Comparison of ENCODE assay signal across 1 cellular context in the genomic region with DNA sequence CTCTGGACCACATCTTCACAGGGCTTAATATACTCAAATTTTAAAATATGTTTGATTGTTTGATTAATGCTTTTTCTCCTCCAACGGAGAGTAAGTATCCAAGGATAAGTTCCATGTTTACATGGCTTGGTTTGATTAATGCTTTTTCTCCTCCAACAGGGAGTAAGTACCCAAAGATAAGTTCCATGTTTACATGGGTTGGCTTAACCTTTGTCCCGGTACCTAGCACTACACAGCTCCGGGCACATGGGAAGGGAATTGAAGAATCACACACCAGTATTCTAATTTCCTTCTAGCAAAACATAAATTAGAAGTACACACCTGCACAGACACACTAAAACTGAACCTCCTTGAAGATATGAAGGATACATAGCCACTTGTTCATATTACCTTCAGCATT.
TF ChIP-seq lines count a peak whose summit lies in the region.

No MANE protein-coding gene starts in this region.

TF ChIP-seq in HepG2, 621 proteins besides CTCF, POLR2A, EP300 and RAD21 (continued from another document and continues in another):
- TF ChIP-seq SAFB2 (CRISPR knock-in tag; IDR thresholded peaks at IDR 0.05; ENCODE audit: borderline replicate concordance, low read depth), result no peak
- no peak for TF ChIP-seq ZNF780A (CRISPR knock-in tag; IDR thresholded peaks at IDR 0.05)
- no peak for TF ChIP-seq ZNF644 (CRISPR knock-in tag; IDR thresholded peaks at IDR 0.05; ENCODE audit: low read depth)
- TF ChIP-seq, protein P1, sequence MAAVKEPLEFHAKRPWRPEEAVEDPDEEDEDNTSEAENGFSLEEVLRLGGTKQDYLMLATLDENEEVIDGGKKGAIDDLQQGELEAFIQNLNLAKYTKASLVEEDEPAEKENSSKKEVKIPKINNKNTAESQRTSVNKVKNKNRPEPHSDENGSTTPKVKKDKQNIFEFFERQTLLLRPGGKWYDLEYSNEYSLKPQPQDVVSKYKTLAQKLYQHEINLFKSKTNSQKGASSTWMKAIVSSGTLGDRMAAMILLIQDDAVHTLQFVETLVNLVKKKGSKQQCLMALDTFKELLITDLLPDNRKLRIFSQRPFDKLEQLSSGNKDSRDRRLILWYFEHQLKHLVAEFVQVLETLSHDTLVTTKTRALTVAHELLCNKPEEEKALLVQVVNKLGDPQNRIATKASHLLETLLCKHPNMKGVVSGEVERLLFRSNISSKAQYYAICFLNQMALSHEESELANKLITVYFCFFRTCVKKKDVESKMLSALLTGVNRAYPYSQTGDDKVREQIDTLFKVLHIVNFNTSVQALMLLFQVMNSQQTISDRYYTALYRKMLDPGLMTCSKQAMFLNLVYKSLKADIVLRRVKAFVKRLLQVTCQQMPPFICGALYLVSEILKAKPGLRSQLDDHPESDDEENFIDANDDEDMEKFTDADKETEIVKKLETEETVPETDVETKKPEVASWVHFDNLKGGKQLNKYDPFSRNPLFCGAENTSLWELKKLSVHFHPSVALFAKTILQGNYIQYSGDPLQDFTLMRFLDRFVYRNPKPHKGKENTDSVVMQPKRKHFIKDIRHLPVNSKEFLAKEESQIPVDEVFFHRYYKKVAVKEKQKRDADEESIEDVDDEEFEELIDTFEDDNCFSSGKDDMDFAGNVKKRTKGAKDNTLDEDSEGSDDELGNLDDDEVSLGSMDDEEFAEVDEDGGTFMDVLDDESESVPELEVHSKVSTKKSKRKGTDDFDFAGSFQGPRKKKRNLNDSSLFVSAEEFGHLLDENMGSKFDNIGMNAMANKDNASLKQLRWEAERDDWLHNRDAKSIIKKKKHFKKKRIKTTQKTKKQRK (IDR thresholded peaks at IDR 0.05; ENCODE audit: low read length), result no peak
- TF ChIP-seq NAIF1 (CRISPR knock-in tag; IDR thresholded peaks at IDR 0.05; ENCODE audit: borderline replicate concordance), result no peak
- TF ChIP-seq ZNF775 (CRISPR knock-in tag; IDR thresholded peaks at IDR 0.05; ENCODE audit: borderline replicate concordance), result no peak
- TF ChIP-seq, protein P2, sequence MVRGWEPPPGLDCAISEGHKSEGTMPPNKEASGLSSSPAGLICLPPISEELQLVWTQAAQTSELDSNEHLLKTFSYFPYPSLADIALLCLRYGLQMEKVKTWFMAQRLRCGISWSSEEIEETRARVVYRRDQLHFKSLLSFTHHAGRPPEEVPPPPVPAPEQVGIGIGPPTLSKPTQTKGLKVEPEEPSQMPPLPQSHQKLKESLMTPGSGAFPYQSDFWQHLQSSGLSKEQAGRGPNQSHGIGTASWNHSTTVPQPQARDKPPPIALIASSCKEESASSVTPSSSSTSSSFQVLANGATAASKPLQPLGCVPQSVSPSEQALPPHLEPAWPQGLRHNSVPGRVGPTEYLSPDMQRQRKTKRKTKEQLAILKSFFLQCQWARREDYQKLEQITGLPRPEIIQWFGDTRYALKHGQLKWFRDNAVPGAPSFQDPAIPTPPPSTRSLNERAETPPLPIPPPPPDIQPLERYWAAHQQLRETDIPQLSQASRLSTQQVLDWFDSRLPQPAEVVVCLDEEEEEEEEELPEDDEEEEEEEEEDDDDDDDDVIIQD (CRISPR knock-in tag; IDR thresholded peaks at IDR 0.05; ENCODE audit: low read depth), result 0 out of 2 replicates have a peak, but pooled peaks have one; percentile 12
- TF ChIP-seq ZNF652 (CRISPR knock-in tag; IDR thresholded peaks at IDR 0.05; ENCODE audit: borderline replicate concordance, low read depth), result no peak
- TF ChIP-seq, protein P3, sequence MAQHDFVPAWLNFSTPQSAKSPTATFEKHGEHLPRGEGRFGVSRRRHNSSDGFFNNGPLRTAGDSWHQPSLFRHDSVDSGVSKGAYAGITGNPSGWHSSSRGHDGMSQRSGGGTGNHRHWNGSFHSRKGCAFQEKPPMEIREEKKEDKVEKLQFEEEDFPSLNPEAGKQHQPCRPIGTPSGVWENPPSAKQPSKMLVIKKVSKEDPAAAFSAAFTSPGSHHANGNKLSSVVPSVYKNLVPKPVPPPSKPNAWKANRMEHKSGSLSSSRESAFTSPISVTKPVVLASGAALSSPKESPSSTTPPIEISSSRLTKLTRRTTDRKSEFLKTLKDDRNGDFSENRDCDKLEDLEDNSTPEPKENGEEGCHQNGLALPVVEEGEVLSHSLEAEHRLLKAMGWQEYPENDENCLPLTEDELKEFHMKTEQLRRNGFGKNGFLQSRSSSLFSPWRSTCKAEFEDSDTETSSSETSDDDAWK (CRISPR knock-in tag; IDR thresholded peaks at IDR 0.05), result no peak
- TF ChIP-seq, protein P4, sequence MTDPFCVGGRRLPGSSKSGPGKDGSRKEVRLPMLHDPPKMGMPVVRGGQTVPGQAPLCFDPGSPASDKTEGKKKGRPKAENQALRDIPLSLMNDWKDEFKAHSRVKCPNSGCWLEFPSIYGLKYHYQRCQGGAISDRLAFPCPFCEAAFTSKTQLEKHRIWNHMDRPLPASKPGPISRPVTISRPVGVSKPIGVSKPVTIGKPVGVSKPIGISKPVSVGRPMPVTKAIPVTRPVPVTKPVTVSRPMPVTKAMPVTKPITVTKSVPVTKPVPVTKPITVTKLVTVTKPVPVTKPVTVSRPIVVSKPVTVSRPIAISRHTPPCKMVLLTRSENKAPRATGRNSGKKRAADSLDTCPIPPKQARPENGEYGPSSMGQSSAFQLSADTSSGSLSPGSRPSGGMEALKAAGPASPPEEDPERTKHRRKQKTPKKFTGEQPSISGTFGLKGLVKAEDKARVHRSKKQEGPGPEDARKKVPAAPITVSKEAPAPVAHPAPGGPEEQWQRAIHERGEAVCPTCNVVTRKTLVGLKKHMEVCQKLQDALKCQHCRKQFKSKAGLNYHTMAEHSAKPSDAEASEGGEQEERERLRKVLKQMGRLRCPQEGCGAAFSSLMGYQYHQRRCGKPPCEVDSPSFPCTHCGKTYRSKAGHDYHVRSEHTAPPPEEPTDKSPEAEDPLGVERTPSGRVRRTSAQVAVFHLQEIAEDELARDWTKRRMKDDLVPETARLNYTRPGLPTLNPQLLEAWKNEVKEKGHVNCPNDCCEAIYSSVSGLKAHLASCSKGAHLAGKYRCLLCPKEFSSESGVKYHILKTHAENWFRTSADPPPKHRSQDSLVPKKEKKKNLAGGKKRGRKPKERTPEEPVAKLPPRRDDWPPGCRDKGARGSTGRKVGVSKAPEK (CRISPR knock-in tag; IDR thresholded peaks at IDR 0.05; ENCODE audit: borderline replicate concordance), result no peak
- TF ChIP-seq FOXK1 (CRISPR knock-in tag; IDR thresholded peaks at IDR 0.05; ENCODE audit: borderline replicate concordance, low read depth), result no peak
- TF ChIP-seq, protein P5, sequence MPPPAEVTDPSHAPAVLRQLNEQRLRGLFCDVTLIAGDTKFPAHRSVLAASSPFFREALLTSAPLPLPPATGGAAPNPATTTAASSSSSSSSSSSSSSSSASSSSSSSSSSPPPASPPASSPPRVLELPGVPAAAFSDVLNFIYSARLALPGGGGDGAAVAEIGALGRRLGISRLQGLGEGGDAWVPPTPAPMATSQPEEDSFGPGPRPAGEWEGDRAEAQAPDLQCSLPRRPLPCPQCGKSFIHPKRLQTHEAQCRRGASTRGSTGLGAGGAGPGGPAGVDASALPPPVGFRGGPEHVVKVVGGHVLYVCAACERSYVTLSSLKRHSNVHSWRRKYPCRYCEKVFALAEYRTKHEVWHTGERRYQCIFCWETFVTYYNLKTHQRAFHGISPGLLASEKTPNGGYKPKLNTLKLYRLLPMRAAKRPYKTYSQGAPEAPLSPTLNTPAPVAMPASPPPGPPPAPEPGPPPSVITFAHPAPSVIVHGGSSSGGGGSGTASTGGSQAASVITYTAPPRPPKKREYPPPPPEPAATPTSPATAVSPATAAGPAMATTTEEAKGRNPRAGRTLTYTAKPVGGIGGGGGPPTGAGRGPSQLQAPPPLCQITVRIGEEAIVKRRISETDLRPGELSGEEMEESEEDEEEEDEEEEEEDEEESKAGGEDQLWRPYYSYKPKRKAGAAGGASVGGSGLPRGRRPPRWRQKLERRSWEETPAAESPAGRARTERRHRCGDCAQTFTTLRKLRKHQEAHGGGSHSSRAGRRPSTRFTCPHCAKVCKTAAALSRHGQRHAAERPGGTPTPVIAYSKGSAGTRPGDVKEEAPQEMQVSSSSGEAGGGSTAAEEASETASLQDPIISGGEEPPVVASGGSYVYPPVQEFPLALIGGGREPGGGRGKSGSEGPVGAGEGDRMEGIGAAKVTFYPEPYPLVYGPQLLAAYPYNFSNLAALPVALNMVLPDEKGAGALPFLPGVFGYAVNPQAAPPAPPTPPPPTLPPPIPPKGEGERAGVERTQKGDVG (CRISPR knock-in tag; IDR thresholded peaks at IDR 0.05; ENCODE audit: borderline replicate concordance), result no peak
- TF ChIP-seq, protein P6, sequence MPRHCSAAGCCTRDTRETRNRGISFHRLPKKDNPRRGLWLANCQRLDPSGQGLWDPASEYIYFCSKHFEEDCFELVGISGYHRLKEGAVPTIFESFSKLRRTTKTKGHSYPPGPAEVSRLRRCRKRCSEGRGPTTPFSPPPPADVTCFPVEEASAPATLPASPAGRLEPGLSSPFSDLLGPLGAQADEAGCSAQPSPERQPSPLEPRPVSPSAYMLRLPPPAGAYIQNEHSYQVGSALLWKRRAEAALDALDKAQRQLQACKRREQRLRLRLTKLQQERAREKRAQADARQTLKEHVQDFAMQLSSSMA (CRISPR knock-in tag; IDR thresholded peaks at IDR 0.05), result no peak
- TF ChIP-seq, protein P7, sequence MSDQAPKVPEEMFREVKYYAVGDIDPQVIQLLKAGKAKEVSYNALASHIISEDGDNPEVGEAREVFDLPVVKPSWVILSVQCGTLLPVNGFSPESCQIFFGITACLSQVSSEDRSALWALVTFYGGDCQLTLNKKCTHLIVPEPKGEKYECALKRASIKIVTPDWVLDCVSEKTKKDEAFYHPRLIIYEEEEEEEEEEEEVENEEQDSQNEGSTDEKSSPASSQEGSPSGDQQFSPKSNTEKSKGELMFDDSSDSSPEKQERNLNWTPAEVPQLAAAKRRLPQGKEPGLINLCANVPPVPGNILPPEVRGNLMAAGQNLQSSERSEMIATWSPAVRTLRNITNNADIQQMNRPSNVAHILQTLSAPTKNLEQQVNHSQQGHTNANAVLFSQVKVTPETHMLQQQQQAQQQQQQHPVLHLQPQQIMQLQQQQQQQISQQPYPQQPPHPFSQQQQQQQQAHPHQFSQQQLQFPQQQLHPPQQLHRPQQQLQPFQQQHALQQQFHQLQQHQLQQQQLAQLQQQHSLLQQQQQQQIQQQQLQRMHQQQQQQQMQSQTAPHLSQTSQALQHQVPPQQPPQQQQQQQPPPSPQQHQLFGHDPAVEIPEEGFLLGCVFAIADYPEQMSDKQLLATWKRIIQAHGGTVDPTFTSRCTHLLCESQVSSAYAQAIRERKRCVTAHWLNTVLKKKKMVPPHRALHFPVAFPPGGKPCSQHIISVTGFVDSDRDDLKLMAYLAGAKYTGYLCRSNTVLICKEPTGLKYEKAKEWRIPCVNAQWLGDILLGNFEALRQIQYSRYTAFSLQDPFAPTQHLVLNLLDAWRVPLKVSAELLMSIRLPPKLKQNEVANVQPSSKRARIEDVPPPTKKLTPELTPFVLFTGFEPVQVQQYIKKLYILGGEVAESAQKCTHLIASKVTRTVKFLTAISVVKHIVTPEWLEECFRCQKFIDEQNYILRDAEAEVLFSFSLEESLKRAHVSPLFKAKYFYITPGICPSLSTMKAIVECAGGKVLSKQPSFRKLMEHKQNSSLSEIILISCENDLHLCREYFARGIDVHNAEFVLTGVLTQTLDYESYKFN (CRISPR knock-in tag; conservative IDR thresholded peaks at IDR 0.05), result peak; percentile 44; the same call in 1 of the 2 replicates
- no peak for TF ChIP-seq ZFAT (CRISPR knock-in tag; conservative IDR thresholded peaks at IDR 0.05)
- no peak for TF ChIP-seq KLF13 (CRISPR knock-in tag; IDR thresholded peaks at IDR 0.05)
- TF ChIP-seq, protein P8, sequence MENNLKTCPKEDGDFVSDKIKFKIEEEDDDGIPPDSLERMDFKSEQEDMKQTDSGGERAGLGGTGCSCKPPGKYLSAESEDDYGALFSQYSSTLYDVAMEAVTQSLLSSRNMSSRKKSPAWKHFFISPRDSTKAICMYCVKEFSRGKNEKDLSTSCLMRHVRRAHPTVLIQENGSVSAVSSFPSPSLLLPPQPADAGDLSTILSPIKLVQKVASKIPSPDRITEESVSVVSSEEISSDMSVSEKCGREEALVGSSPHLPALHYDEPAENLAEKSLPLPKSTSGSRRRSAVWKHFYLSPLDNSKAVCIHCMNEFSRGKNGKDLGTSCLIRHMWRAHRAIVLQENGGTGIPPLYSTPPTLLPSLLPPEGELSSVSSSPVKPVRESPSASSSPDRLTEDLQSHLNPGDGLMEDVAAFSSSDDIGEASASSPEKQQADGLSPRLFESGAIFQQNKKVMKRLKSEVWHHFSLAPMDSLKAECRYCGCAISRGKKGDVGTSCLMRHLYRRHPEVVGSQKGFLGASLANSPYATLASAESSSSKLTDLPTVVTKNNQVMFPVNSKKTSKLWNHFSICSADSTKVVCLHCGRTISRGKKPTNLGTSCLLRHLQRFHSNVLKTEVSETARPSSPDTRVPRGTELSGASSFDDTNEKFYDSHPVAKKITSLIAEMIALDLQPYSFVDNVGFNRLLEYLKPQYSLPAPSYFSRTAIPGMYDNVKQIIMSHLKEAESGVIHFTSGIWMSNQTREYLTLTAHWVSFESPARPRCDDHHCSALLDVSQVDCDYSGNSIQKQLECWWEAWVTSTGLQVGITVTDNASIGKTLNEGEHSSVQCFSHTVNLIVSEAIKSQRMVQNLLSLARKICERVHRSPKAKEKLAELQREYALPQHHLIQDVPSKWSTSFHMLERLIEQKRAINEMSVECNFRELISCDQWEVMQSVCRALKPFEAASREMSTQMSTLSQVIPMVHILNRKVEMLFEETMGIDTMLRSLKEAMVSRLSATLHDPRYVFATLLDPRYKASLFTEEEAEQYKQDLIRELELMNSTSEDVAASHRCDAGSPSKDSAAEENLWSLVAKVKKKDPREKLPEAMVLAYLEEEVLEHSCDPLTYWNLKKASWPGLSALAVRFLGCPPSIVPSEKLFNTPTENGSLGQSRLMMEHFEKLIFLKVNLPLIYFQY (CRISPR knock-in tag; IDR thresholded peaks at IDR 0.05; ENCODE audit: borderline replicate concordance), result no peak
- no peak for TF ChIP-seq NFRKB (IDR thresholded peaks at IDR 0.05)
- TF ChIP-seq MATR3 (CRISPR knock-in tag; IDR thresholded peaks at IDR 0.05), result no peak
- TF ChIP-seq PPARG (CRISPR knock-in tag; conservative IDR thresholded peaks at IDR 0.05), result peak; percentile 89
- TF ChIP-seq, protein P9, sequence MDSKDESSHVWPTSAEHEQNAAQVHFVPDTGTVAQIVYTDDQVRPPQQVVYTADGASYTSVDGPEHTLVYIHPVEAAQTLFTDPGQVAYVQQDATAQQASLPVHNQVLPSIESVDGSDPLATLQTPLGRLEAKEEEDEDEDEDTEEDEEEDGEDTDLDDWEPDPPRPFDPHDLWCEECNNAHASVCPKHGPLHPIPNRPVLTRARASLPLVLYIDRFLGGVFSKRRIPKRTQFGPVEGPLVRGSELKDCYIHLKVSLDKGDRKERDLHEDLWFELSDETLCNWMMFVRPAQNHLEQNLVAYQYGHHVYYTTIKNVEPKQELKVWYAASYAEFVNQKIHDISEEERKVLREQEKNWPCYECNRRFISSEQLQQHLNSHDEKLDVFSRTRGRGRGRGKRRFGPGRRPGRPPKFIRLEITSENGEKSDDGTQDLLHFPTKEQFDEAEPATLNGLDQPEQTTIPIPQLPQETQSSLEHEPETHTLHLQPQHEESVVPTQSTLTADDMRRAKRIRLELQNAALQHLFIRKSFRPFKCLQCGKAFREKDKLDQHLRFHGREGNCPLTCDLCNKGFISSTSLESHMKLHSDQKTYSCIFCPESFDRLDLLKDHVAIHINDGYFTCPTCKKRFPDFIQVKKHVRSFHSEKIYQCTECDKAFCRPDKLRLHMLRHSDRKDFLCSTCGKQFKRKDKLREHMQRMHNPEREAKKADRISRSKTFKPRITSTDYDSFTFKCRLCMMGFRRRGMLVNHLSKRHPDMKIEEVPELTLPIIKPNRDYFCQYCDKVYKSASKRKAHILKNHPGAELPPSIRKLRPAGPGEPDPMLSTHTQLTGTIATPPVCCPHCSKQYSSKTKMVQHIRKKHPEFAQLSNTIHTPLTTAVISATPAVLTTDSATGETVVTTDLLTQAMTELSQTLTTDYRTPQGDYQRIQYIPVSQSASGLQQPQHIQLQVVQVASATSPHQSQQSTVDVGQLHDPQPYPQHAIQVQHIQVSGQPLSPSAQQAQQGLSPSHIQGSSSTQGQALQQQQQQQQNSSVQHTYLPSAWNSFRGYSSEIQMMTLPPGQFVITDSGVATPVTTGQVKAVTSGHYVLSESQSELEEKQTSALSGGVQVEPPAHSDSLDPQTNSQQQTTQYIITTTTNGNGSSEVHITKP (CRISPR knock-in tag; IDR thresholded peaks at IDR 0.05; ENCODE audit: low read depth), result no peak
- no peak for TF ChIP-seq ZBTB1 (CRISPR knock-in tag; IDR thresholded peaks at IDR 0.05; ENCODE audit: borderline replicate concordance)
- no peak for TF ChIP-seq SP1 (IDR thresholded peaks at IDR 0.05)
- TF ChIP-seq SP1 (CRISPR knock-in tag; IDR thresholded peaks at IDR 0.05), result no peak
- no peak for TF ChIP-seq RFX5 (IDR thresholded peaks at IDR 0.05; ENCODE audit: low read depth, low read length)
